Comparison of ENCODE assay signal across 20 cellular contexts in the genomic region with DNA sequence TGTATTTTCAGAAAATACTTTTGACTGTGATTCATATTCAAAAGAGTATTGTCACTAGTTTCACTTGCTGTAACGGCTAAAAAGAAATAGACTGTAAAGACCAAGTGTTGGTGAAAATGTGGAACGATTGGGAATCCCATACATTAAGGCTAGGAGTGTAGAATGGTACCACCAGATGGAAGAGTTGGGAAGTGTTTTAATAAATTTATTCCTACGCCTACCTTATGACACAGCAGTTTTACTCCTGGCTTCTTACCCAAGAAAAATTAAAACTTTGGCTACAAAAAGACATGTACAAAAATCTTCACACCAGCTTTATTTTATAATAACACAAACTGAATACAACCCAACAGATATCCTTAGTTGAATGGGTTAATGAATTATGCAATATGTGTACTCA.
DNase-seq lines count a peak whose midpoint lies in the region; TF ChIP-seq lines count a peak whose summit lies in the region.
"Had no signal": no experiment of that assay in that cellular context is flagged by ENCODE, and none has a peak within 500 bp of the region (broad histone marks: within the 10 kb centered on the region; RNA-seq: fewer than 3 reads in every experiment).

No MANE protein-coding gene starts in this region.

- POLR2A ChIA-PET in A673 (lab: Charles Lee; ENCODE audit: low non-redundant PET) = no interaction called here

- TF ChIP-seq CTCF in A673 (conservative IDR thresholded peaks at IDR 0.05; ENCODE audit: low read depth, low read length) (peak; percentile 38; the same call in 1 of the 2 replicates), C4-2B (conservative IDR thresholded peaks at IDR 0.05) (0 out of 2 replicates have a peak, but pooled peaks have one; percentile 7), osteocyte (IDR thresholded peaks at IDR 0.05) (peak; percentile 21), GM20000 (IDR thresholded peaks at IDR 0.05; ENCODE audit: extremely low read depth, missing control alignments) (no peak)

- no TSS peak for BruUV-seq in A673 (replicated peaks; lab: Mats Ljungman, UMichigan)

- DNase-seq in A673 (ENCODE audit: low spot score) (peak; percentile 47), SK-MEL-5 (ENCODE audit: low read depth, low spot score) (peak; percentile 53), osteocyte (ENCODE audit: extremely low spot score, unreplicated experiment) (no peak), GM20000 (ENCODE audit: low spot score) (no peak), foreskin melanocyte (no peak), putamen (ENCODE audit: low spot score) (no peak)
- DNase-seq: ACHN; CD4-positive, CD25-positive, alpha-beta regulatory T cell; GDM1; GOT3; IMR-90; KG1; MM.1S; NCI-H2029; NCI-H2171; NCI-H226; NCI-H510A treated with DMSO at 0.1 percent for 48 hours; SIG-M5; T-helper 17 cell had no signal

- CTCF ChIA-PET in A673 (lab: Charles Lee) = no interaction called here

- no peak overlapping the region for H3K4me3 Mint-ChIP-seq in osteocyte (ENCODE audit: unreplicated experiment)
- H3K4me3 Mint-ChIP-seq: CD4-positive, CD25-positive, alpha-beta regulatory T cell; T-helper 17 cell had no signal

- peaks cover 11% of the 10 kb centered on the region for H3K4me1 Mint-ChIP-seq in osteocyte (ENCODE audit: unreplicated experiment)
- H3K4me1 Mint-ChIP-seq: CD4-positive, CD25-positive, alpha-beta regulatory T cell; T-helper 17 cell had no signal

- intact Hi-C loops in A673 (cut with micrococcal nuclease; ENCODE audit: unreplicated experiment) = loop anchor here (5.0 kb wide), 1 partner anchor 673 kb away; a partner anchor contains a TSS

- H3K9me3 Mint-ChIP-seq in osteocyte (ENCODE audit: unreplicated experiment) = no peaks in the 10 kb centered on the region

- H3K4me1 ChIP-seq in A673 (ENCODE audit: insufficient read depth, low read length, poor library complexity, severe bottlenecking) = peaks cover 14% of the 10 kb centered on the region

- in situ Hi-C loops in SK-MEL-5 (cut with HindIII; ENCODE audit: low pct_unique_long_range_greater_than_20kb, low sequenced_read_pairs) = no loop called here

- no peaks in the 10 kb centered on the region for H3K27me3 ChIP-seq in A673 (replicated peaks; ENCODE audit: insufficient read depth, low read depth, low read length, poor library complexity)

- no peaks in the 10 kb centered on the region for H3K36me3 Mint-ChIP-seq in osteocyte (ENCODE audit: unreplicated experiment)
- H3K36me3 Mint-ChIP-seq: CD4-positive, CD25-positive, alpha-beta regulatory T cell had no signal

- H3K27me3 Mint-ChIP-seq in osteocyte (ENCODE audit: unreplicated experiment) = no peaks in the 10 kb centered on the region
- H3K27me3 Mint-ChIP-seq: CD4-positive, CD25-positive, alpha-beta regulatory T cell; T-helper 17 cell had no signal

- H3K9me3 ChIP-seq in A673 (ENCODE audit: low read depth, low read length, poor library complexity, severe bottlenecking) = no peaks in the 10 kb centered on the region

- H3K27ac Mint-ChIP-seq in osteocyte (ENCODE audit: unreplicated experiment) = no peak overlapping the region
- H3K27ac Mint-ChIP-seq: CD4-positive, CD25-positive, alpha-beta regulatory T cell; T-helper 17 cell had no signal

- H3K4me3 ChIP-seq in A673 (ENCODE audit: low read depth, low read length, poor library complexity, severe bottlenecking) = no peak overlapping the region

- H3K36me3 ChIP-seq in A673 (ENCODE audit: insufficient read depth, low read length, poor library complexity, severe bottlenecking) = no peaks in the 10 kb centered on the region

- H3K27ac ChIP-seq in A673 (ENCODE audit: low read depth, low read length, poor library complexity, severe bottlenecking) (no peak overlapping the region), C4-2B (no peak overlapping the region)

Comparison
In these comparisons a context has a peak if more than half of its experiments do, and no peak if none do; other contexts are left out.
1. DNase-seq: peak in A673 (single experiment) and SK-MEL-5 (single experiment); none in osteocyte (single experiment), GM20000 (single experiment), foreskin melanocyte (single experiment) and putamen (single experiment).